In genomic region chr10:133334495-133335237, GRCh38 we compare ENCODE assay signal across 8 cellular contexts. TPM values are rescaled to one million over a fixed set of nuclear protein-coding genes. Genes with fewer than 3 reads are reported as not detected.
DNase-seq lines count a peak whose midpoint lies in the region; ATAC-seq and TF ChIP-seq lines count a peak whose summit lies in the region.

No MANE protein-coding gene starts in this region.

- H4K8ac ChIP-seq in mesendoderm (ENCODE audit: low read depth, low read length): no peak overlapping the region

- H3K9ac ChIP-seq in mesendoderm (ENCODE audit: low read length): no peak overlapping the region

- DNase-seq in AG08395 (ENCODE audit: low spot score) (peak; percentile 35), coronary artery (ENCODE audit: low spot score) (no peak), naive B cell (no peak), mesendoderm (no peak), NCI-H226 (no peak)

- no peaks in the 10 kb centered on the region for H3K79me1 ChIP-seq in mesendoderm (ENCODE audit: low read length)

- H3K4me2 ChIP-seq in mesendoderm (ENCODE audit: low read length): no peak overlapping the region

- H3K23ac ChIP-seq in mesendoderm (ENCODE audit: low read length): no peak overlapping the region

- H3K4me1 Mint-ChIP-seq in IgD-negative memory B cell (peaks cover 2 to 11% (median 5%) of the 10 kb centered on the region in 3 donors), naive B cell (peaks cover 8 to 19% (median 10%) of the 10 kb centered on the region in 3 donors)

- H3K27me3 Mint-ChIP-seq in IgD-negative memory B cell (peaks cover 6% of the 10 kb centered on the region), naive B cell (peaks cover 10 to 37% (median 21%) of the 10 kb centered on the region in 3 donors)

- no peaks in the 10 kb centered on the region for H3K79me2 ChIP-seq in mesendoderm (ENCODE audit: control insufficient read depth, insufficient read depth, low read length)

- H3K27me3 ChIP-seq in mesendoderm (ENCODE audit: insufficient read depth, low read length, poor library complexity): peaks cover 33% of the 10 kb centered on the region

- H3K4me3 ChIP-seq in coronary artery (peak overlapping the region; percentile 69), mesendoderm (ENCODE audit: low read length) (no peak overlapping the region)

- H3K18ac ChIP-seq in mesendoderm (ENCODE audit: low read length): no peak overlapping the region

- TF ChIP-seq CTCF in coronary artery (IDR thresholded peaks at IDR 0.05): no peak

- H3K36me3 Mint-ChIP-seq in IgD-negative memory B cell (no peaks in the 10 kb centered on the region), naive B cell (peaks cover 0 to 14% of the 10 kb centered on the region in 2 donors)

- H3K4me3 Mint-ChIP-seq in IgD-negative memory B cell: peak overlapping the region; percentile 60 to 91 (median 68)
- peak overlapping the region in 7 of 8 donors; percentile 20 to 85 (median 68) for H3K4me3 Mint-ChIP-seq in naive B cell

- no peak overlapping the region for H2BK15ac ChIP-seq in mesendoderm (replicated peaks; ENCODE audit: low read depth)

- H3K9me3 Mint-ChIP-seq in IgD-negative memory B cell (no peaks in the 10 kb centered on the region), naive B cell (peaks cover 0 to 4% (median 0%) of the 10 kb centered on the region in 7 donors)

- H4K5ac ChIP-seq in mesendoderm (ENCODE audit: low read length): no peak overlapping the region

- no peak overlapping the region for H2BK5ac ChIP-seq in mesendoderm (ENCODE audit: low read length)

- no peaks in the 10 kb centered on the region for H3K4me1 ChIP-seq in mesendoderm (ENCODE audit: control insufficient read depth, low read depth, low read length)

- no peak overlapping the region for H3K4ac ChIP-seq in mesendoderm (ENCODE audit: low read depth, low read length)

- peak overlapping the region in 2 of 3 donors; percentile 33 to 71 for H3K27ac Mint-ChIP-seq in IgD-negative memory B cell
- peak overlapping the region; percentile 8 to 86 (median 64) for H3K27ac Mint-ChIP-seq in naive B cell

- H3K36me3 ChIP-seq in mesendoderm (ENCODE audit: control insufficient read depth, insufficient read depth, low read length): no peaks in the 10 kb centered on the region

- no peak overlapping the region for H3K56ac ChIP-seq in mesendoderm (ENCODE audit: low read length)

- H3K27ac ChIP-seq in coronary artery (no peak overlapping the region), mesendoderm (ENCODE audit: low read depth, low read length) (no peak overlapping the region)

- H2BK120ac ChIP-seq in mesendoderm (ENCODE audit: low read depth, low read length): no peak overlapping the region

- H2AK5ac ChIP-seq in mesendoderm (ENCODE audit: low read length): no peak overlapping the region

- ATAC-seq in naive B cell (ENCODE audit: low read depth in 2 of 2): peak; percentile 9 to 23
- ATAC-seq in GM19397 (IDR thresholded peaks at IDR 0.05; ENCODE audit: unreplicated experiment): no peak
- ATAC-seq in HG03139 (IDR thresholded peaks at IDR 0.05; ENCODE audit: unreplicated experiment): no peak

- no CpG with 5 or more reads among the region's 51 CpGs for WGBS in mesendoderm (ENCODE audit: extremely low coverage, insufficient coverage, low lambda C conversion rate)

RNA-seq across cellular contexts. Expression of gene CALY, which starts 2.0 kb away (rescaled TPM):
- polyA plus RNA-seq in IgD-negative memory B cell (not detected), naive B cell (ENCODE audit: low read depth in 6 of 6) (not detected)
- polyA plus RNA-seq in mesendoderm (2013, experiment 1 of 2): 0.51 TPM
- polyA plus RNA-seq in mesendoderm (2013, experiment 2 of 2): 0.35 TPM

RNA-seq across cellular contexts. Expression of gene PRAP1, which starts 12.5 kb away (rescaled TPM):
- polyA plus RNA-seq in IgD-negative memory B cell (not detected), naive B cell (ENCODE audit: low read depth in 6 of 6) (not detected)
- 0.28 TPM for polyA plus RNA-seq in mesendoderm (2013, experiment 1 of 2)
- 0.35 TPM for polyA plus RNA-seq in mesendoderm (2013, experiment 2 of 2)

RNA-seq across cellular contexts. Expression of gene FUOM, which starts 23.2 kb away (rescaled TPM):
- polyA plus RNA-seq in IgD-negative memory B cell: 37.1 TPM
- 10 to 100 TPM; 31.3 to 46.5 (median 42.0) TPM for polyA plus RNA-seq in naive B cell (ENCODE audit: low read depth in 6 of 6)
- polyA plus RNA-seq in mesendoderm (2013, experiment 1 of 2): 30.0 TPM
- 31.2 TPM for polyA plus RNA-seq in mesendoderm (2013, experiment 2 of 2)

RNA-seq across cellular contexts. Expression of gene ZNF511, which starts 26.0 kb away (rescaled TPM):
- polyA plus RNA-seq in IgD-negative memory B cell (107 TPM), naive B cell (ENCODE audit: low read depth in 6 of 6) (10 to 100 TPM; 60.6 to 86.0 (median 75.6) TPM)
- polyA plus RNA-seq in mesendoderm (2013, experiment 1 of 2): 29.7 TPM
- 31.2 TPM for polyA plus RNA-seq in mesendoderm (2013, experiment 2 of 2)

RNA-seq across cellular contexts. Expression of gene TUBGCP2, which starts 26.0 kb away (rescaled TPM):
- 32.1 TPM for polyA plus RNA-seq in IgD-negative memory B cell
- polyA plus RNA-seq in naive B cell (ENCODE audit: low read depth in 6 of 6): 10 to 100 TPM; 19.6 to 36.2 (median 25.9) TPM
- polyA plus RNA-seq in mesendoderm (2013, experiment 1 of 2): 33.5 TPM
- polyA plus RNA-seq in mesendoderm (2013, experiment 2 of 2): 31.8 TPM

Comparison
In these comparisons a context has a peak if more than half of its experiments do, and no peak if none do; other contexts are left out.
1. ATAC-seq: peak in naive B cell (2 of 2); none in GM19397 (single experiment) and HG03139 (single experiment).